11 cellular contexts compared by ENCODE assay signal in genomic region chr5:114411380-114411931, GRCh38. TPM values are rescaled to one million over a fixed set of nuclear protein-coding genes. Genes with fewer than 3 reads are reported as not detected.
"Had no signal": no experiment of that assay in that cellular context is flagged by ENCODE, and none has a peak within 500 bp of the region (broad histone marks: within the 10 kb centered on the region; RNA-seq: fewer than 3 reads in every experiment).

No MANE protein-coding gene starts in this region.

- H3K27me3 Mint-ChIP-seq: activated CD4-positive, alpha-beta memory T cell treated with anti-CD3 and anti-CD28 coated beads, Interleukin-2, amount 10 ng/mL, durations not matched to agents 7 days and 5 days had no signal

- H3K4me1 ChIP-seq: ascending aorta, thyroid gland had no signal

- H3K4me1 Mint-ChIP-seq: activated CD4-positive, alpha-beta memory T cell treated with anti-CD3 and anti-CD28 coated beads, Interleukin-2, amount 10 ng/mL, durations not matched to agents 7 days and 5 days; neural crest cell had no signal

- ATAC-seq: left ventricle myocardium superior had no signal

- H3K27ac Mint-ChIP-seq: activated CD4-positive, alpha-beta memory T cell treated with anti-CD3 and anti-CD28 coated beads, Interleukin-2, amount 10 ng/mL, durations not matched to agents 7 days and 5 days had no signal

- H3K27me3 ChIP-seq: ascending aorta, thyroid gland had no signal

- H3K4me3 Mint-ChIP-seq: activated CD4-positive, alpha-beta memory T cell treated with anti-CD3 and anti-CD28 coated beads, Interleukin-2, amount 10 ng/mL, durations not matched to agents 7 days and 5 days; neural crest cell had no signal

- H3K36me3 ChIP-seq: ascending aorta, thyroid gland had no signal

- H3K4me3 ChIP-seq: ascending aorta, skin epidermis, thyroid gland had no signal

- H3K27ac ChIP-seq: ascending aorta, skin epidermis, thyroid gland had no signal

- DNase-seq: activated CD4-positive, alpha-beta memory T cell treated with anti-CD3 and anti-CD28 coated beads, Interleukin-2, amount 10 ng/mL, durations not matched to agents 7 days and 5 days; activated gamma-delta T cell; activated T-cell treated with anti-CD3 and anti-CD28 coated beads, Interleukin-2, amount 50 U/mL, for 48 hours; left ventricle myocardium superior; retina; thyroid gland had no signal

- H3K9me3 ChIP-seq: ascending aorta, thyroid gland had no signal

- H3K9me3 Mint-ChIP-seq: activated CD4-positive, alpha-beta memory T cell treated with anti-CD3 and anti-CD28 coated beads, Interleukin-2, amount 10 ng/mL, durations not matched to agents 7 days and 5 days; neural crest cell had no signal

RNA-seq across cellular contexts. Expression of gene KCNN2, which starts 49.6 kb away (rescaled TPM):
- total RNA-seq: activated CD4-positive, alpha-beta memory T cell treated with anti-CD3 and anti-CD28 coated beads, Interleukin-2, amount 10 ng/mL, durations not matched to agents 7 days and 5 days; mesenteric fat pad; T-helper 2 cell treated with Interferon-gamma antibody and Interleukin-4, amounts not matched to agents 100 ng/mL and 5 ng/mL, for 36 hours had no signal
